ENCODE assay signal across 25 cellular contexts in the genomic region with DNA sequence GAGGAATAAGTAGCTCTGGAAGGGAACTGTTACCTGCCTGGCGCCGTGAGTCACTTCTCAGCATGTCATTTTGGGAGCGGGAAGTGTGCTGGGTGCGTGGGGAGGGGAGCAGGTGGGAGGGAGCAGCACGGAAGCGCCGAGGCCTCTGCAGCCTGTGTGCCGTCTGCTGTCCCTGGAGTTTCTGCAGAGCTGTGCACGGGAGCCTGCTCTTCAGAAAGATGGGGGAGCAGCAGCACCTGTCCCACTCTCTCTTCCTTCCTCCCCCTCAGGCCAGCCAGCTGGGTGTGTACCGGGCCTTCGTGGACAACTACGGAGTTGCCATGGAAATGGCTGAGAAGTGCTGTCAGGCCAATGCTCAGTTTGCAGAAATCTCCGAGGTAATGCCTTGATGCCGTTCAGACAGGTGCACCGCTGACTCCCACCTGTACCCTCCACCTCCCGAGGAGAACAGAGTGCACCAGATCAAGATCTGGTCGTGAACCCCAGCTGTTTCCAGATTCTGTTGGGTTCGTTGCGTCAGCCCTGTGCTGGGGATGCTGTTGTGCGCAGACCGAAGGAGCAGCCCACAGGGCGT.
DNase-seq lines count a peak whose midpoint lies in the region; ATAC-seq, FAIRE-seq and TF ChIP-seq lines count a peak whose summit lies in the region.
"Had no signal": no experiment of that assay in that cellular context is flagged by ENCODE, and none has a peak within 500 bp of the region (broad histone marks: within the 10 kb centered on the region; RNA-seq: fewer than 3 reads in every experiment).

No MANE protein-coding gene starts in this region.

- FAIRE-seq in H1 (lab: Jason Lieb, UNC), result no peak
- FAIRE-seq: A549, D721Med, G401.6 had no signal

- no peaks in the 10 kb centered on the region for H3K9me3 Mint-ChIP-seq in activated T-cell treated with anti-CD3 and anti-CD28 coated beads, Interleukin-2, amount 50 U/mL, for 24 hours
- H3K9me3 Mint-ChIP-seq in activated T-cell treated with anti-CD3 and anti-CD28 coated beads, Interleukin-2, amount 50 U/mL, for 72 hours, result no peaks in the 10 kb centered on the region
- H3K9me3 Mint-ChIP-seq: activated naive CD8-positive, alpha-beta T cell treated with anti-CD3 and anti-CD28 coated beads, Interleukin-2, amount 50 U/mL, for 24 hours; HFFc6 had no signal

- WGBS in H1 (ENCODE audit: extremely low coverage in 1 of 2, insufficient coverage in 1 of 2, insufficient read length in 1 of 2, insufficient replicate concordance in 2 of 2, low coverage in 1 of 2, low lambda C conversion rate in 2 of 2, missing lambda C conversion rate in 1 of 2), 2 experiments, result 83% methylated on average over 18 of the region's 22 CpGs; no CpG with 5 or more reads in 1 of the 2 experiments

- TF ChIP-seq POLR2A in H1 (IDR thresholded peaks at IDR 0.05; ENCODE audit: control extremely low read depth in 1 of 2, low read depth in 2 of 2, low read length in 2 of 2), result no peak

- peak overlapping the region; percentile 71 for H3K27ac Mint-ChIP-seq in activated T-cell treated with anti-CD3 and anti-CD28 coated beads, Interleukin-2, amount 50 U/mL, for 24 hours
- no peak overlapping the region for H3K27ac Mint-ChIP-seq in activated T-cell treated with anti-CD3 and anti-CD28 coated beads, Interleukin-2, amount 50 U/mL, for 72 hours
- H3K27ac Mint-ChIP-seq: activated naive CD8-positive, alpha-beta T cell treated with anti-CD3 and anti-CD28 coated beads, Interleukin-2, amount 50 U/mL, for 24 hours; HFFc6 had no signal

- 0 out of 2 replicates have a peak overlapping the region, but pooled peaks have one; percentile 88 for H2BK15ac ChIP-seq in H1 (ENCODE audit: low read length)

- no peak overlapping the region for H4K5ac ChIP-seq in H1 (ENCODE audit: insufficient read length, low read depth, low read length)

- H3K9ac ChIP-seq in OCI-LY1 (ENCODE audit: low read length) (peak overlapping the region; percentile 51; the same call in 1 of the 2 replicates), H1 (replicated peaks in 1 of 4; ENCODE audit: extremely low read depth in 1 of 4, low read depth in 3 of 4, low read length in 3 of 4) (no peak overlapping the region)
- H3K9ac ChIP-seq: parathyroid adenoma had no signal

- no peak for ATAC-seq in activated T-cell treated with anti-CD3 and anti-CD28 coated beads, Interleukin-2, amount 50 U/mL, for 72 hours (replicated peaks in 1 of 2)
- ATAC-seq: A549; activated naive CD8-positive, alpha-beta T cell treated with anti-CD3 and anti-CD28 coated beads, Interleukin-2, amount 50 U/mL, for 24 hours; body of pancreas; gastroesophageal sphincter; Right ventricle myocardium inferior had no signal

- H3K9me3 ChIP-seq in OCI-LY1 (ENCODE audit: low read length) (no peaks in the 10 kb centered on the region), H1 (ENCODE audit: insufficient read depth in 2 of 2, low read depth in 1 of 2, low read length in 1 of 2) (no peaks in the 10 kb centered on the region)
- H3K9me3 ChIP-seq: A549, body of pancreas, esophagus muscularis mucosa, gastroesophageal sphincter, MG63 had no signal

- H2AK5ac ChIP-seq in H1 (ENCODE audit: low read depth, low read length), result no peak overlapping the region

- H2BK12ac ChIP-seq in H1 (ENCODE audit: low read depth, low read length), result 0 out of 2 replicates have a peak overlapping the region, but pooled peaks have one; percentile 14

- H2BK5ac ChIP-seq in H1 (ENCODE audit: low read depth, low read length), result peak overlapping the region; percentile 54

- H3K23me2 ChIP-seq in H1 (ENCODE audit: low read depth, low read length), result no peaks in the 10 kb centered on the region

- H3K79me2 ChIP-seq in OCI-LY1 (ENCODE audit: insufficient read depth, low read length), result 0 out of 2 replicates have a peak, but pooled peaks cover 4% of the 10 kb centered on the region
- H3K79me2 ChIP-seq in H1 (ENCODE audit: control insufficient read depth in 1 of 2, insufficient read depth in 2 of 2, low read length in 2 of 2), result peaks cover 0 to 3% of the 10 kb centered on the region in 2 experiments; a peak in 1 of 4 replicates
- H3K79me2 ChIP-seq: parathyroid adenoma had no signal

- no peak for TF ChIP-seq EP300 in H1 (IDR thresholded peaks at IDR 0.05; ENCODE audit: borderline replicate concordance in 1 of 2, low read depth in 2 of 2, low read length in 2 of 2)

- no peaks in the 10 kb centered on the region for H3K9me2 ChIP-seq in OCI-LY1 (ENCODE audit: low read depth, low read length)

- H3F3A ChIP-seq in OCI-LY1 (ENCODE audit: insufficient read depth, low read length), result peaks cover 17% of the 10 kb centered on the region

- H3K4me2 ChIP-seq in OCI-LY1 (ENCODE audit: low read length), result peak overlapping the region; percentile 57
- no peak overlapping the region for H3K4me2 ChIP-seq in H1 (ENCODE audit: insufficient read depth in 1 of 2, low read depth in 2 of 2, low read length in 2 of 2)
- H3K4me2 ChIP-seq: A549 had no signal

- H3K18ac ChIP-seq in H1 (ENCODE audit: extremely low read depth, low read length), result peak overlapping the region; percentile 29; the same call in 1 of the 2 replicates

- H3K4ac ChIP-seq in H1 (replicated peaks; ENCODE audit: insufficient read length, low read depth, low read length), result no peak overlapping the region

- peak overlapping the region; percentile 34; the same call in 1 of the 2 replicates for H2BK20ac ChIP-seq in H1 (ENCODE audit: low read length)

- H4K91ac ChIP-seq in H1 (replicated peaks; ENCODE audit: insufficient read length, low read length), result no peak overlapping the region

- H3K4me1 ChIP-seq in OCI-LY1 (ENCODE audit: insufficient read depth, low read length, severe bottlenecking) (peaks cover 84% of the 10 kb centered on the region), H1 (replicated peaks in 1 of 4; ENCODE audit: control insufficient read depth in 3 of 4, insufficient read depth in 4 of 4, low read length in 3 of 4) (peaks cover 0 to 29% (median 20%) of the 10 kb centered on the region in 4 experiments; a peak in 6 of 7 replicates)
- H3K4me1 ChIP-seq: A549, body of pancreas, parathyroid adenoma had no signal

- POLR2A ChIA-PET in H1 (lab: Charles Lee; ENCODE audit: partially characterized antibody), result interaction anchor here (1.7 to 3.4 kb wide), 2 partner anchors 26 to 87 kb away, joined by 4 to 16 read pairs; a partner anchor contains a TSS

- no peak for TF ChIP-seq CTCF in OCI-LY1 (IDR thresholded peaks at IDR 0.05; ENCODE audit: low read length)
- TF ChIP-seq CTCF in H1 (IDR thresholded peaks at IDR 0.05; ENCODE audit: control extremely low read depth in 1 of 3, insufficient read depth in 1 of 3, low read depth in 1 of 3, low read length in 3 of 3), result no peak

- H3K14ac ChIP-seq in H1 (ENCODE audit: insufficient read length), result no peak overlapping the region

- peaks cover 93% of the 10 kb centered on the region for H3K36me3 Mint-ChIP-seq in activated T-cell treated with anti-CD3 and anti-CD28 coated beads, Interleukin-2, amount 50 U/mL, for 24 hours (ENCODE audit: low read depth)
- H3K36me3 Mint-ChIP-seq in activated T-cell treated with anti-CD3 and anti-CD28 coated beads, Interleukin-2, amount 50 U/mL, for 72 hours (ENCODE audit: insufficient read depth in 2 of 2), result peaks cover 0 to 2% of the 10 kb centered on the region in 2 donors

- peaks cover 13% of the 10 kb centered on the region for H3K4me1 Mint-ChIP-seq in activated T-cell treated with anti-CD3 and anti-CD28 coated beads, Interleukin-2, amount 50 U/mL, for 24 hours (ENCODE audit: low read depth)
- H3K4me1 Mint-ChIP-seq in activated T-cell treated with anti-CD3 and anti-CD28 coated beads, Interleukin-2, amount 50 U/mL, for 72 hours (ENCODE audit: low read depth), result peaks cover 7% of the 10 kb centered on the region

- no peak overlapping the region for H2BK120ac ChIP-seq in H1 (replicated peaks; ENCODE audit: low read depth, low read length)

- no peak overlapping the region for H2AFZ ChIP-seq in OCI-LY1 (ENCODE audit: low read length)
- no peak overlapping the region for H2AFZ ChIP-seq in H1 (ENCODE audit: low read length)
- H2AFZ ChIP-seq: parathyroid adenoma had no signal

- H3K56ac ChIP-seq in H1 (replicated peaks; ENCODE audit: insufficient read length, low read depth, low read length), result no peak overlapping the region

- peaks cover 74% of the 10 kb centered on the region for H3K36me3 ChIP-seq in OCI-LY1 (ENCODE audit: insufficient read depth, low read length)
- peaks cover 9 to 28% (median 28%) of the 10 kb centered on the region in 4 experiments; a peak in 7 of 8 replicates for H3K36me3 ChIP-seq in H1 (ENCODE audit: control insufficient read depth in 2 of 4, insufficient read depth in 4 of 4, low read length in 3 of 4)
- H3K36me3 ChIP-seq: MG63 had no signal

- peak overlapping the region; percentile 97 for H3K27ac ChIP-seq in OCI-LY1 (ENCODE audit: low read depth, low read length, poor library complexity, severe bottlenecking)
- no peak overlapping the region; the same call in 1 of the 2 replicates for H3K27ac ChIP-seq in H1 (ENCODE audit: low read depth, low read length)
- H3K27ac ChIP-seq: A549, body of pancreas, esophagus muscularis mucosa, gastroesophageal sphincter, parathyroid adenoma had no signal

- CTCF ChIA-PET in H1 (lab: Charles Lee; ENCODE audit: partially characterized antibody), result interaction anchor here (0.7 to 18.6 kb wide), 13 partner anchors 8 to 112 kb away, joined by 3 to 358 read pairs (median 5); a partner anchor contains a TSS

- H4K20me1 ChIP-seq in OCI-LY1 (ENCODE audit: insufficient read depth, low read length), result no peaks in the 10 kb centered on the region
- peaks cover 10 to 21% of the 10 kb centered on the region in 2 experiments for H4K20me1 ChIP-seq in H1 (replicated peaks in 1 of 2; ENCODE audit: control insufficient read depth in 1 of 2, insufficient read depth in 2 of 2, low read length in 2 of 2)

- no peak overlapping the region for H3K4me3 Mint-ChIP-seq in activated T-cell treated with anti-CD3 and anti-CD28 coated beads, Interleukin-2, amount 50 U/mL, for 24 hours
- H3K4me3 Mint-ChIP-seq in activated T-cell treated with anti-CD3 and anti-CD28 coated beads, Interleukin-2, amount 50 U/mL, for 72 hours, result no peak overlapping the region
- H3K4me3 Mint-ChIP-seq: activated naive CD8-positive, alpha-beta T cell treated with anti-CD3 and anti-CD28 coated beads, Interleukin-2, amount 50 U/mL, for 24 hours; HFFc6 had no signal

- H4K8ac ChIP-seq in H1 (ENCODE audit: extremely low read depth, insufficient read depth, low read length), result no peak overlapping the region

- no peaks in the 10 kb centered on the region for H3K79me1 ChIP-seq in H1 (ENCODE audit: low read depth, low read length)

- H3K27me3 Mint-ChIP-seq in activated T-cell treated with anti-CD3 and anti-CD28 coated beads, Interleukin-2, amount 50 U/mL, for 24 hours, result no peaks in the 10 kb centered on the region
- H3K27me3 Mint-ChIP-seq in activated T-cell treated with anti-CD3 and anti-CD28 coated beads, Interleukin-2, amount 50 U/mL, for 72 hours (ENCODE audit: low read depth), result no peaks in the 10 kb centered on the region
- H3K27me3 Mint-ChIP-seq: activated naive CD8-positive, alpha-beta T cell treated with anti-CD3 and anti-CD28 coated beads, Interleukin-2, amount 50 U/mL, for 24 hours had no signal

- DNase-seq in activated T-cell treated with anti-CD3 and anti-CD28 coated beads, Interleukin-2, amount 50 U/mL, for 24 hours, result no peak
- no peak for DNase-seq in activated T-cell treated with anti-CD3 and anti-CD28 coated beads, Interleukin-2, amount 50 U/mL, for 72 hours
- DNase-seq in H1 (ENCODE audit: low read depth in 1 of 2, low spot score in 2 of 2), result no peak
- peak; percentile 88 for DNase-seq in putamen (ENCODE audit: low spot score)
- no peak for DNase-seq in D341Med (ENCODE audit: low spot score)
- no peak for DNase-seq in NCI-H2029 treated with DMSO at 0.1 percent for 48 hours (lab: John Stamatoyannopoulos, UW)
- DNase-seq in AG08396 (ENCODE audit: low spot score), result no peak
- DNase-seq: activated CD4-positive, alpha-beta T cell treated with anti-CD3 and anti-CD28 coated beads for 4 hours; activated effector memory CD4-positive, alpha-beta T cell treated with Interleukin-2 at 50 U/mL for 16 hours; activated naive CD8-positive, alpha-beta T cell treated with anti-CD3 and anti-CD28 coated beads, Interleukin-2, amount 50 U/mL, for 24 hours; body of pancreas; effector memory CD4-positive, alpha-beta T cell; HFFc6; MG63; NCI-H1436 treated with DMSO at 0.1 percent for 48 hours; NCI-H2227 treated with DMSO at 0.1 percent for 48 hours; OCI-M1 had no signal

- H3K27me3 ChIP-seq in OCI-LY1 (ENCODE audit: insufficient read depth, low read length) (no peaks in the 10 kb centered on the region), H1 (replicated peaks in 1 of 4; ENCODE audit: control insufficient read depth in 3 of 4, extremely low read depth in 1 of 4, insufficient read depth in 3 of 4, low read length in 3 of 4) (no peaks in the 10 kb centered on the region)
- H3K27me3 ChIP-seq: body of pancreas, esophagus muscularis mucosa, gastroesophageal sphincter, MG63 had no signal

- TF ChIP-seq RAD21 in H1 (IDR thresholded peaks at IDR 0.05 in 1 of 2, conservative IDR thresholded peaks at IDR 0.05 in 1 of 2; ENCODE audit: low read depth in 2 of 2, low read length in 2 of 2), result no peak

- H3K4me3 ChIP-seq in OCI-LY1 (ENCODE audit: low read depth, low read length, poor library complexity, severe bottlenecking) (peak overlapping the region; percentile 20), H1 (ENCODE audit: extremely low read depth in 1 of 4, insufficient read depth in 2 of 4, low read depth in 3 of 4, low read length in 4 of 4) (no peak overlapping the region)
- H3K4me3 ChIP-seq: A549, body of pancreas, esophagus muscularis mucosa, gastroesophageal sphincter, MG63 had no signal

- no peak overlapping the region for H3K23ac ChIP-seq in H1 (ENCODE audit: insufficient read length)
